In the genomic region with DNA sequence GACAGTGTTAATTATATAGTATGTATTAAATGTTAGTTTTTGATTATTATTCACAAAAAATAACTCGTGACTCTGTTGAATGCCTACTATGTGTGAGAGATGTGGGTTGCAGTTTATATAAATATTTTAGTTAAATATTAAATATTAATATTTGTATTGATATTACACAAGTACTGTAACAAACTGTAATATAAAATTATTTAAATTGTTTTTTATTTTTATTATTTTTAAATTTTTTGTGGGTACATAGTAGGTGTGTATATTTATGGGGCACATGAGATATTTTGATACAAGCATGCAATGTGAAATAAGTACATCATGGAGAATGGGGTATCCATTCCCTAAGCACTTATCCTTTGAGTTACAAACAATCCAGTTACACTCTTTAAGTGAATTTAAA, we compare ENCODE assay signal across 8 cellular contexts.
"Had no signal": no experiment of that assay in that cellular context is flagged by ENCODE, and none has a peak within 500 bp of the region (broad histone marks: within the 10 kb centered on the region; RNA-seq: fewer than 3 reads in every experiment).

No MANE protein-coding gene starts in this region.

- H3K36me3 Mint-ChIP-seq: IgD-negative memory B cell had no signal

- H3K27ac ChIP-seq: HL-60 had no signal

- FAIRE-seq: H1, H54, HepG2 had no signal

- DNase-seq: H9, HCEC 1CT had no signal

- ATAC-seq: GM23338, HepG2 had no signal

- H3K9me3 Mint-ChIP-seq: GM23338 had no signal

- H3K27me3 Mint-ChIP-seq: IgD-negative memory B cell had no signal

- H3K4me3 ChIP-seq: GM23338 had no signal

- H3K4me1 Mint-ChIP-seq: GM23338, H9, IgD-negative memory B cell had no signal

- H3K4me3 Mint-ChIP-seq: GM23338, H9, IgD-negative memory B cell had no signal

- H3K27ac Mint-ChIP-seq: GM23338, H9, IgD-negative memory B cell had no signal
